In genomic region chr20:53939554-53940355, GRCh38 we compare ENCODE assay signal across 8 cellular contexts.
DNase-seq lines count a peak whose midpoint lies in the region; ATAC-seq and TF ChIP-seq lines count a peak whose summit lies in the region.

No MANE protein-coding gene starts in this region.

- H3K27ac ChIP-seq in SJCRH30 (peak overlapping the region; percentile 25), trophoblast cell (ENCODE audit: low read depth, low read length) (peak overlapping the region; percentile 63), upper lobe of left lung (peak overlapping the region in 3 of 4 donors; percentile 44 to 59 (median 50))

- no peaks in the 10 kb centered on the region for H3K9me3 ChIP-seq in SJCRH30 (replicated peaks)
- H3K9me3 ChIP-seq in trophoblast cell (ENCODE audit: insufficient read depth, low read depth, low read length) = peaks cover 2% of the 10 kb centered on the region
- no peaks in the 10 kb centered on the region for H3K9me3 ChIP-seq in upper lobe of left lung

- no peaks in the 10 kb centered on the region for H3K36me3 ChIP-seq in SJCRH30
- no peaks in the 10 kb centered on the region for H3K36me3 ChIP-seq in trophoblast cell (ENCODE audit: control insufficient read depth in 1 of 2, insufficient read depth in 2 of 2, low read length in 2 of 2)
- no peaks in the 10 kb centered on the region for H3K36me3 ChIP-seq in upper lobe of left lung

- DNase-seq in DMS53 (lab: John Stamatoyannopoulos, UW) (peak; percentile 90), SJCRH30 (peak; percentile 96 to 99), Right ventricle myocardium inferior (ENCODE audit: missing footprints) (peak; percentile 93), trophoblast cell (peak; percentile 97 to 99), upper lobe of left lung (peak in 1 of 2 donors; percentile 93)
- DNase-seq in activated naive CD4-positive, alpha-beta T cell treated with anti-CD3 and anti-CD28 coated beads, Interleukin-2, amount 50 U/mL, for 16 hours = peak; percentile 61

- no peak overlapping the region for H2AFZ ChIP-seq in trophoblast cell (ENCODE audit: insufficient read depth, low read length, poor library complexity)

- H3K9ac ChIP-seq in trophoblast cell (ENCODE audit: low read length) = no peak overlapping the region

- H3K18ac ChIP-seq in trophoblast cell (ENCODE audit: low read length) = no peak overlapping the region

- peaks cover 39% of the 10 kb centered on the region for H3K4me1 ChIP-seq in SJCRH30
- peaks cover 11 to 25% of the 10 kb centered on the region in 2 experiments for H3K4me1 ChIP-seq in trophoblast cell (ENCODE audit: control insufficient read depth in 1 of 2, insufficient read depth in 2 of 2, low read length in 2 of 2)
- peaks cover 21 to 30% (median 27%) of the 10 kb centered on the region in 4 donors for H3K4me1 ChIP-seq in upper lobe of left lung

- H3K4ac ChIP-seq in trophoblast cell (ENCODE audit: low read depth, low read length) = no peak overlapping the region

- intact Hi-C loops in Right ventricle myocardium inferior (cut with DNase I) = loop anchor here (1.0 to 5.0 kb wide), 4 partner anchors 23 to 361 kb away; no protein-coding TSS in a partner anchor

- ATAC-seq in GM21529 (IDR thresholded peaks at IDR 0.05; ENCODE audit: unreplicated experiment) = peak; percentile 69
- peak; percentile 90 for ATAC-seq in Right ventricle myocardium inferior
- ATAC-seq in upper lobe of left lung (ENCODE audit: low FRiP score in 2 of 2) = peak; percentile 89 to 91

- no peak overlapping the region for H2BK120ac ChIP-seq in trophoblast cell (ENCODE audit: insufficient read depth, low read length, poor library complexity)

- H3K4me3 ChIP-seq in SJCRH30 (peak overlapping the region; percentile 47), trophoblast cell (ENCODE audit: low read depth, low read length) (no peak overlapping the region), upper lobe of left lung (no peak overlapping the region)

- no peak overlapping the region for H4K91ac ChIP-seq in trophoblast cell (ENCODE audit: low read depth, low read length)

- no peak overlapping the region for H4K8ac ChIP-seq in trophoblast cell (ENCODE audit: low read depth, low read length)

- peak; percentile 94 for TF ChIP-seq RAD21 in Ishikawa (IDR thresholded peaks at IDR 0.05; ENCODE audit: low read depth)

- H3K14ac ChIP-seq in trophoblast cell (ENCODE audit: low read length) = no peak overlapping the region

- no peaks in the 10 kb centered on the region for H3K79me2 ChIP-seq in trophoblast cell (ENCODE audit: control insufficient read depth, insufficient read depth, low read length, poor library complexity)

- peak overlapping the region; percentile 85 for H2BK12ac ChIP-seq in trophoblast cell (ENCODE audit: low read length)

- H3K27me3 ChIP-seq in SJCRH30 (no peaks in the 10 kb centered on the region), trophoblast cell (ENCODE audit: insufficient read depth, low read length) (no peaks in the 10 kb centered on the region), upper lobe of left lung (no peaks in the 10 kb centered on the region)

- H2AK5ac ChIP-seq in trophoblast cell (ENCODE audit: low read length) = no peak overlapping the region

- peak; percentile 46 to 74 (median 65) for TF ChIP-seq CTCF in upper lobe of left lung (IDR thresholded peaks at IDR 0.05)

- no peak overlapping the region for H4K12ac ChIP-seq in trophoblast cell (ENCODE audit: low read depth, low read length)

- H3K23ac ChIP-seq in trophoblast cell (ENCODE audit: low read length) = no peak overlapping the region

- no peak overlapping the region for H3K4me2 ChIP-seq in trophoblast cell (ENCODE audit: low read length)

- no peak overlapping the region for H2BK5ac ChIP-seq in trophoblast cell (ENCODE audit: low read depth, low read length, poor library complexity)

- TF ChIP-seq EP300 in Ishikawa (IDR thresholded peaks at IDR 0.05; ENCODE audit: borderline replicate concordance) = no peak
- no peak for TF ChIP-seq EP300 in upper lobe of left lung (IDR thresholded peaks at IDR 0.05)

- no CpG with 5 or more reads among the region's 7 CpGs for WGBS in trophoblast cell (ENCODE audit: extremely low coverage, insufficient coverage, insufficient read length)
- 2 to 8% methylated on average over 7 of the region's 7 CpGs for WGBS in upper lobe of left lung, 2 donors

- H3K79me1 ChIP-seq in trophoblast cell (ENCODE audit: low read length) = peaks cover 5% of the 10 kb centered on the region

- TF ChIP-seq POLR2A in upper lobe of left lung (IDR thresholded peaks at IDR 0.05) = no peak

TF ChIP-seq in Ishikawa, 13 proteins besides CTCF, POLR2A, EP300 and RAD21:
- no peak for TF ChIP-seq CREB1 (IDR thresholded peaks at IDR 0.05; ENCODE audit: low read depth)
- peak; percentile 15; the same call in 1 of the 2 replicates for TF ChIP-seq TEAD4 (IDR thresholded peaks at IDR 0.05)
- TF ChIP-seq CEBPB (IDR thresholded peaks at IDR 0.05) = peak; percentile 79
- no peak for TF ChIP-seq TAF1 (IDR thresholded peaks at IDR 0.05; ENCODE audit: low read depth)
- TF ChIP-seq YY1 (IDR thresholded peaks at IDR 0.05; ENCODE audit: low read depth) = peak; percentile 75
- TF ChIP-seq, protein P1, sequence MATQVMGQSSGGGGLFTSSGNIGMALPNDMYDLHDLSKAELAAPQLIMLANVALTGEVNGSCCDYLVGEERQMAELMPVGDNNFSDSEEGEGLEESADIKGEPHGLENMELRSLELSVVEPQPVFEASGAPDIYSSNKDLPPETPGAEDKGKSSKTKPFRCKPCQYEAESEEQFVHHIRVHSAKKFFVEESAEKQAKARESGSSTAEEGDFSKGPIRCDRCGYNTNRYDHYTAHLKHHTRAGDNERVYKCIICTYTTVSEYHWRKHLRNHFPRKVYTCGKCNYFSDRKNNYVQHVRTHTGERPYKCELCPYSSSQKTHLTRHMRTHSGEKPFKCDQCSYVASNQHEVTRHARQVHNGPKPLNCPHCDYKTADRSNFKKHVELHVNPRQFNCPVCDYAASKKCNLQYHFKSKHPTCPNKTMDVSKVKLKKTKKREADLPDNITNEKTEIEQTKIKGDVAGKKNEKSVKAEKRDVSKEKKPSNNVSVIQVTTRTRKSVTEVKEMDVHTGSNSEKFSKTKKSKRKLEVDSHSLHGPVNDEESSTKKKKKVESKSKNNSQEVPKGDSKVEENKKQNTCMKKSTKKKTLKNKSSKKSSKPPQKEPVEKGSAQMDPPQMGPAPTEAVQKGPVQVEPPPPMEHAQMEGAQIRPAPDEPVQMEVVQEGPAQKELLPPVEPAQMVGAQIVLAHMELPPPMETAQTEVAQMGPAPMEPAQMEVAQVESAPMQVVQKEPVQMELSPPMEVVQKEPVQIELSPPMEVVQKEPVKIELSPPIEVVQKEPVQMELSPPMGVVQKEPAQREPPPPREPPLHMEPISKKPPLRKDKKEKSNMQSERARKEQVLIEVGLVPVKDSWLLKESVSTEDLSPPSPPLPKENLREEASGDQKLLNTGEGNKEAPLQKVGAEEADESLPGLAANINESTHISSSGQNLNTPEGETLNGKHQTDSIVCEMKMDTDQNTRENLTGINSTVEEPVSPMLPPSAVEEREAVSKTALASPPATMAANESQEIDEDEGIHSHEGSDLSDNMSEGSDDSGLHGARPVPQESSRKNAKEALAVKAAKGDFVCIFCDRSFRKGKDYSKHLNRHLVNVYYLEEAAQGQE (IDR thresholded peaks at IDR 0.05; ENCODE audit: low read depth) = no peak
- TF ChIP-seq, protein P2, sequence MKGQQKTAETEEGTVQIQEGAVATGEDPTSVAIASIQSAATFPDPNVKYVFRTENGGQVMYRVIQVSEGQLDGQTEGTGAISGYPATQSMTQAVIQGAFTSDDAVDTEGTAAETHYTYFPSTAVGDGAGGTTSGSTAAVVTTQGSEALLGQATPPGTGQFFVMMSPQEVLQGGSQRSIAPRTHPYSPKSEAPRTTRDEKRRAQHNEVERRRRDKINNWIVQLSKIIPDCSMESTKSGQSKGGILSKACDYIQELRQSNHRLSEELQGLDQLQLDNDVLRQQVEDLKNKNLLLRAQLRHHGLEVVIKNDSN (IDR thresholded peaks at IDR 0.05) = no peak
